In the genomic region with DNA sequence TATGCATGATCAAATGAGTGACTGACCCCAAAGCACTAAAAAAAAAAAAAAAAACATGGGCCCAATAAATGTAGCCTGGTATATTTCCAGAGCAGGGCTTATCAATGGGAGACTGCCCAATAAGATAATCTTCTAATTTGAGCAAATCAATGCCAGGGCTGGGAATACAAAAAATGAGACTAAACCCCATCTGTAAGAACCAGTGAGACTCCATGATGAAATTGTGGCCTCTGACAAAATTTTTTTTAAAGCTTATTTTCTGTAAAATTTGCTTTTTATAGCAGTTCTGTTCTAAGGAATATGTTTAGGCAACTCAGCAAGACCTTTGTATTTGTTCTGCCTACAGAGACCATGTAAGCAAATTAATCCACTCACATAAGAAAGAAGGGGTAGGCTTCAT, we compare ENCODE assay signal across 25 cellular contexts.
"Had no signal": no experiment of that assay in that cellular context is flagged by ENCODE, and none has a peak within 500 bp of the region (broad histone marks: within the 10 kb centered on the region; RNA-seq: fewer than 3 reads in every experiment).

No MANE protein-coding gene starts in this region.

- H3K9ac ChIP-seq: neural progenitor cell, parathyroid adenoma had no signal

- DNase-seq: occipital lobe; ovary; posterior cingulate gyrus; psoas muscle; right cardiac atrium; right lobe of liver; sigmoid colon; small intestine; stimulated activated CD4-positive, alpha-beta T cell treated with anti-CD3 and anti-CD28 coated beads, Interleukin-15, amount 100 ng/mL, for 24 hours; stimulated activated CD4-positive, alpha-beta T cell treated with anti-CD3 and anti-CD28 coated beads, Interleukin-2, amount 100 ng/mL, for 24 hours; stimulated activated CD4-positive, alpha-beta T cell treated with anti-CD3 and anti-CD28 coated beads, Interleukin-2, amount 100 ng/mL, for 48 hours; stimulated activated CD4-positive, alpha-beta T cell treated with anti-CD3 and anti-CD28 coated beads, Interleukin-4, amount 100 ng/mL, for 24 hours; stimulated activated naive B cell treated with anti-CD40 and anti-IgM and Interleukin-4, amounts not matched to agents 10 μg/mL and 1 μg/mL and 100 μg/mL, for 72 hours; stimulated activated naive CD4-positive, alpha-beta T cell treated with Interleukin-2 at 50 U/mL for 16 hours; stomach; thyroid gland; trophoblast cell; upper lobe of left lung had no signal

- ATAC-seq: psoas muscle; stimulated activated effector memory CD8-positive, alpha-beta T cell treated with anti-CD3 and anti-CD28 coated beads, Interleukin-12 subunit alpha, Interleukin-12 subunit beta, amount 100 ng/mL, for 72 hours; stimulated activated naive B cell treated with anti-CD40 and anti-IgM and Interleukin-4, amounts not matched to agents 10 μg/mL and 1 μg/mL and 100 μg/mL, for 72 hours had no signal

- FAIRE-seq: small intestine, urothelium cell line had no signal

- H3K9me3 ChIP-seq: ovary, psoas muscle, right lobe of liver, sigmoid colon, stomach, thoracic aorta, thyroid gland, tibial nerve, upper lobe of left lung, vagina had no signal

- H3K27ac ChIP-seq: neural progenitor cell, ovary, parathyroid adenoma, psoas muscle, right lobe of liver, sigmoid colon, stomach, thoracic aorta, thyroid gland, tibial nerve, upper lobe of left lung, vagina had no signal

- H3K36me3 ChIP-seq: neural progenitor cell, ovary, right lobe of liver, sigmoid colon, stomach, thoracic aorta, thyroid gland, tibial nerve, upper lobe of left lung, vagina had no signal

- H3K4me1 ChIP-seq: parathyroid adenoma, psoas muscle, sigmoid colon, stomach, thyroid gland, tibial nerve, upper lobe of left lung, vagina had no signal

- H3K79me2 ChIP-seq: parathyroid adenoma had no signal

- H3K4me2 ChIP-seq: neural progenitor cell had no signal

- H3K27me3 ChIP-seq: neural progenitor cell, ovary, right lobe of liver, sigmoid colon, stomach, thyroid gland, tibial nerve, upper lobe of left lung, vagina had no signal

- H3K4me3 ChIP-seq: neural progenitor cell, ovary, psoas muscle, right lobe of liver, sigmoid colon, stomach, thoracic aorta, thyroid gland, tibial nerve, upper lobe of left lung, vagina had no signal

- H2AFZ ChIP-seq: neural progenitor cell had no signal
